In genomic region chr9:99141849-99142248, GRCh38 we compare ENCODE assay signal across 18 cellular contexts.
"Had no signal": no experiment of that assay in that cellular context is flagged by ENCODE, and none has a peak within 500 bp of the region (broad histone marks: within the 10 kb centered on the region; RNA-seq: fewer than 3 reads in every experiment).

No MANE protein-coding gene starts in this region.

- H3K27me3 ChIP-seq: adrenal gland, gastrocnemius medialis, upper lobe of left lung had no signal

- H3K4me3 ChIP-seq: adrenal gland, coronary artery, gastrocnemius medialis, upper lobe of left lung had no signal

- ATAC-seq: activated T-cell treated with anti-CD3 and anti-CD28 coated beads, Interleukin-2, amount 50 U/mL, for 4 hours; gastrocnemius medialis; left ventricle myocardium superior; right cardiac atrium; WTC11 had no signal

- H3K9me3 ChIP-seq: adrenal gland, gastrocnemius medialis, upper lobe of left lung had no signal

- H3K9me3 Mint-ChIP-seq: activated CD4-positive, alpha-beta T cell treated with anti-CD3 and anti-CD28 coated beads, Interleukin-2, amount 10 ng/mL, durations not matched to agents 7 days and 5 days; activated T-cell treated with anti-CD3 and anti-CD28 coated beads, Interleukin-2, amount 50 U/mL, for 4 hours; WTC11 had no signal

- H3K27ac ChIP-seq: adrenal gland, coronary artery, epithelial cell of prostate, gastrocnemius medialis, upper lobe of left lung had no signal

- H3K27me3 Mint-ChIP-seq: activated CD4-positive, alpha-beta T cell treated with anti-CD3 and anti-CD28 coated beads, Interleukin-2, amount 10 ng/mL, durations not matched to agents 7 days and 5 days had no signal

- H3K27ac Mint-ChIP-seq: activated CD4-positive, alpha-beta T cell treated with anti-CD3 and anti-CD28 coated beads, Interleukin-2, amount 10 ng/mL, durations not matched to agents 7 days and 5 days; WTC11 had no signal

- H3K4me3 Mint-ChIP-seq: activated CD4-positive, alpha-beta T cell treated with anti-CD3 and anti-CD28 coated beads, Interleukin-2, amount 10 ng/mL, durations not matched to agents 7 days and 5 days; activated T-cell treated with anti-CD3 and anti-CD28 coated beads, Interleukin-2, amount 50 U/mL, for 4 hours; WTC11 had no signal

- H3K4me1 ChIP-seq: adrenal gland had no signal

- DNase-seq: activated CD4-positive, alpha-beta T cell treated with anti-CD3 and anti-CD28 coated beads, Interleukin-2, amount 10 ng/mL, durations not matched to agents 7 days and 5 days; activated gamma-delta T cell; activated T-cell treated with anti-CD3 and anti-CD28 coated beads, Interleukin-2, amount 50 U/mL, for 4 hours; adrenal gland; caudate nucleus; effector memory CD4-positive, alpha-beta T cell; gastrocnemius medialis; kidney; left ventricle myocardium superior; mesendoderm; posterior cingulate gyrus; right cardiac atrium; stimulated activated CD4-positive, alpha-beta T cell treated with anti-CD3 and anti-CD28 coated beads, Interleukin-2, amount 100 ng/mL, for 24 hours; stimulated activated naive CD4-positive, alpha-beta T cell; upper lobe of left lung had no signal
